Comparison of ENCODE assay signal across 11 cellular contexts in genomic region chr14:100899841-100900771, GRCh38. TPM values are rescaled to one million over a fixed set of nuclear protein-coding genes. Genes with fewer than 3 reads are reported as not detected.
A peak's percentile ranks its signal among the peaks of the same experiment; 100 is the strongest.
DNase-seq lines count a peak whose midpoint lies in the region; ATAC-seq, FAIRE-seq and TF ChIP-seq lines count a peak whose summit lies in the region.
"Had no signal": no experiment of that assay in that cellular context is flagged by ENCODE, and none has a peak within 500 bp of the region (broad histone marks: within the 10 kb centered on the region; RNA-seq: fewer than 3 reads in every experiment).

No MANE protein-coding gene starts in this region.

- H3K4me2 ChIP-seq in BLaER1 treated with 17β-estradiol and CSF1 and Interleukin-3, amounts not matched to agents 10 nM and 100 nM: peak overlapping the region; percentile 69 to 88 (median 81)

- H3K27me3 ChIP-seq in BLaER1 treated with 17β-estradiol and CSF1 and Interleukin-3, amounts not matched to agents 10 nM and 100 nM: peaks cover 11 to 52% (median 38%) of the 10 kb centered on the region in 11 experiments
- no peaks in the 10 kb centered on the region for H3K27me3 ChIP-seq in lung (ENCODE audit: control insufficient read depth, insufficient read depth)

- TF ChIP-seq POLR2A in NB4 (IDR thresholded peaks at IDR 0.05; ENCODE audit: extremely low read depth, insufficient read length) (no peak), GM12891 (IDR thresholded peaks at IDR 0.05; ENCODE audit: low read depth, low read length) (no peak)

- H3K4me3 ChIP-seq in BLaER1 treated with 17β-estradiol and CSF1 and Interleukin-3, amounts not matched to agents 10 nM and 100 nM: peak overlapping the region in 6 of 10 experiments; percentile 11 to 42 (median 33); a peak in 8 of 20 replicates
- H3K4me3 ChIP-seq in NB4 (ENCODE audit: low read depth, low read length) (no peak overlapping the region), lung (peak overlapping the region; percentile 1)

- H3K27ac ChIP-seq in BLaER1 treated with 17β-estradiol and CSF1 and Interleukin-3, amounts not matched to agents 10 nM and 100 nM: peak overlapping the region in 1 of 11 experiments; percentile 19; a peak in 1 of 22 replicates
- no peak overlapping the region for H3K27ac ChIP-seq in lung (ENCODE audit: low read depth in 1 of 2, low read length in 1 of 2)

- 7 to 13% methylated on average over 21 of the region's 21 CpGs for WGBS in lung, 2 donors

- no peak for ATAC-seq in lung (ENCODE audit: insufficient read depth, low FRiP score)
- no peak for ATAC-seq in HG03097 (IDR thresholded peaks at IDR 0.05; ENCODE audit: low FRiP score, unreplicated experiment)
- ATAC-seq: T-cell had no signal

- H3K36me3 ChIP-seq in BLaER1 treated with 17β-estradiol and CSF1 and Interleukin-3, amounts not matched to agents 10 nM and 100 nM: no peaks in the 10 kb centered on the region
- no peaks in the 10 kb centered on the region for H3K36me3 ChIP-seq in lung (ENCODE audit: control insufficient read depth in 2 of 2, insufficient read depth in 2 of 2, low read length in 2 of 2)

- DNase-seq in NB4 (ENCODE audit: low read depth) (peak; percentile 28), dermis blood vessel endothelial cell (peak; percentile 20), lung (ENCODE audit: low spot score) (peak; percentile 25), HK-2 (ENCODE audit: unreplicated experiment) (no peak), GM12891 (ENCODE audit: insufficient read length, low spot score) (no peak)
- no peak for DNase-seq in stimulated activated naive CD4-positive, alpha-beta T cell (lab: John Stamatoyannopoulos, UW)
- DNase-seq: T-cell had no signal

- peaks cover 18 to 43% (median 29%) of the 10 kb centered on the region in 10 experiments for H3K4me1 ChIP-seq in BLaER1 treated with 17β-estradiol and CSF1 and Interleukin-3, amounts not matched to agents 10 nM and 100 nM
- peaks cover 0 to 2% of the 10 kb centered on the region in 2 donors for H3K4me1 ChIP-seq in lung (ENCODE audit: control insufficient read depth in 2 of 2, insufficient read depth in 2 of 2, low read length in 2 of 2)

- peaks cover 0 to 9% (median 4%) of the 10 kb centered on the region in 11 experiments; a peak in 7 of 22 replicates for H3K9me3 ChIP-seq in BLaER1 treated with 17β-estradiol and CSF1 and Interleukin-3, amounts not matched to agents 10 nM and 100 nM (replicated peaks in 1 of 11)
- H3K9me3 ChIP-seq in lung (ENCODE audit: control insufficient read depth in 2 of 2, insufficient read depth in 1 of 2, low read length in 1 of 2): peaks cover 0 to 11% of the 10 kb centered on the region in 2 donors

- no peak for FAIRE-seq in GM12891 (lab: Jason Lieb, UNC)

- peak overlapping the region in 8 of 11 experiments; percentile 14 to 59 (median 32); a peak in 11 of 22 replicates for H3K9ac ChIP-seq in BLaER1 treated with 17β-estradiol and CSF1 and Interleukin-3, amounts not matched to agents 10 nM and 100 nM

- peaks cover 0 to 7% (median 0%) of the 10 kb centered on the region in 11 experiments; a peak in 2 of 22 replicates for H4K20me1 ChIP-seq in BLaER1 treated with 17β-estradiol and CSF1 and Interleukin-3, amounts not matched to agents 10 nM and 100 nM

- TF ChIP-seq CTCF in NB4 (IDR thresholded peaks at IDR 0.05; ENCODE audit: low read depth, low read length) (no peak), lung (IDR thresholded peaks at IDR 0.05; ENCODE audit: control extremely low read depth, extremely low read depth) (no peak)

TF ChIP-seq in GM12891, 5 proteins besides CTCF, POLR2A, EP300 and RAD21:
- no peak for TF ChIP-seq SPI1 (IDR thresholded peaks at IDR 0.05; ENCODE audit: low read depth, low read length)

RNA-seq across cellular contexts. Expression of gene RTL1, which starts 3.4 kb away (rescaled TPM):
- total RNA-seq in dermis blood vessel endothelial cell (not detected in 2 replicates), lung (under 1 TPM in 1 of 2 donors, not detected in 1; 0.09 TPM)
- polyA plus RNA-seq in lung: under 1 TPM in 1 of 2 donors, not detected in 1; 0.02 TPM
- 0.03 TPM for polyA plus RNA-seq in GM12891 (2012; ENCODE audit: low read depth, missing spikeins)
- total RNA-seq: MCF 10A, T-cell had no signal
- polyA plus RNA-seq: CD14-positive monocyte had no signal

Comparison
In these comparisons a context has a peak if more than half of its experiments do, and no peak if none do; other contexts are left out.
1. DNase-seq: peak in NB4 (single experiment), dermis blood vessel endothelial cell (single experiment) and lung (single experiment); none in stimulated activated naive CD4-positive, alpha-beta T cell (0 of 6), HK-2 (single experiment) and GM12891 (single experiment).